In genomic region chrX:47193475-47194241, GRCh38 we compare ENCODE assay signal across 1 cellular context.
TF ChIP-seq lines count a peak whose summit lies in the region.

TSS of gene UBA1 (plus strand) at chrX:47193829. CDS start at chrX:47198803, 4,974 bp downstream.

TF ChIP-seq in K562, 482 proteins besides CTCF, POLR2A, EP300 and RAD21 (continued from another document and continues in another):
- TF ChIP-seq E2F8 (IDR thresholded peaks at IDR 0.05; ENCODE audit: low read depth, partially characterized antibody) (no peak), ZNF253 (CRISPR knock-in tag; conservative IDR thresholded peaks at IDR 0.05) (no peak), RHOXF2B (CRISPR knock-in tag; conservative IDR thresholded peaks at IDR 0.05) (no peak), ARNT (IDR thresholded peaks at IDR 0.05) (peak in 1 of 2 experiments; percentile 72; a peak in 1 of 4 replicates), ZNF695 (CRISPR knock-in tag; IDR thresholded peaks at IDR 0.05) (no peak), ZNF79 (CRISPR knock-in tag; IDR thresholded peaks at IDR 0.05; ENCODE audit: low read depth) (no peak), ZNF318 (IDR thresholded peaks at IDR 0.05; ENCODE audit: borderline replicate concordance in 1 of 2, low read depth in 1 of 2) (no peak), KHSRP (IDR thresholded peaks at IDR 0.05) (no peak), ZNF76 (CRISPR knock-in tag; IDR thresholded peaks at IDR 0.05; ENCODE audit: borderline replicate concordance) (no peak), SMARCC2 (IDR thresholded peaks at IDR 0.05; ENCODE audit: low read depth) (no peak), MTA1 (IDR thresholded peaks at IDR 0.05; ENCODE audit: borderline replicate concordance) (no peak), NRF1 (conservative IDR thresholded peaks at IDR 0.05 in 1 of 2, IDR thresholded peaks at IDR 0.05 in 1 of 2) (peak; percentile 15 to 25; a peak in 1 of 4 replicates), ZBTB17 (CRISPR knock-in tag; IDR thresholded peaks at IDR 0.05) (no peak), CUX1 (CRISPR knock-in tag; IDR thresholded peaks at IDR 0.05) (no peak), REST (CRISPR knock-in tag; IDR thresholded peaks at IDR 0.05; ENCODE audit: low read depth) (0 out of 2 replicates have a peak, but pooled peaks have one; percentile 65), SNIP1 (IDR thresholded peaks at IDR 0.05; ENCODE audit: low read depth) (no peak), ETV5 (CRISPR knock-in tag; IDR thresholded peaks at IDR 0.05; ENCODE audit: low read depth) (peak; percentile 50; the same call in 1 of the 2 replicates), ZKSCAN3 (CRISPR knock-in tag; IDR thresholded peaks at IDR 0.05) (no peak), FOXJ2 (tag; IDR thresholded peaks at IDR 0.05) (no peak), ATF3 (IDR thresholded peaks at IDR 0.05) (peak; percentile 33; the same call in 1 of the 2 replicates), ATF3 (CRISPR knock-in tag; conservative IDR thresholded peaks at IDR 0.05) (peak; percentile 67; the same call in 1 of the 2 replicates), NR4A1 (CRISPR knock-in tag; IDR thresholded peaks at IDR 0.05) (no peak), NR4A1 (tag; IDR thresholded peaks at IDR 0.05) (no peak), CTCFL (IDR thresholded peaks at IDR 0.05; ENCODE audit: borderline replicate concordance, insufficient read depth, low read depth, low read length, poor library complexity, severe bottlenecking) (no peak), ILF3 (IDR thresholded peaks at IDR 0.05; ENCODE audit: borderline replicate concordance) (peak; percentile 72; the same call in 1 of the 2 replicates), TAF9B (IDR thresholded peaks at IDR 0.05; ENCODE audit: partially characterized antibody) (no peak), ZFX (CRISPR knock-in tag; IDR thresholded peaks at IDR 0.05) (peak; percentile 73), RBM25 (IDR thresholded peaks at IDR 0.05; ENCODE audit: low read depth, low read length, severe bottlenecking) (no peak)
- TF ChIP-seq, protein P1, sequence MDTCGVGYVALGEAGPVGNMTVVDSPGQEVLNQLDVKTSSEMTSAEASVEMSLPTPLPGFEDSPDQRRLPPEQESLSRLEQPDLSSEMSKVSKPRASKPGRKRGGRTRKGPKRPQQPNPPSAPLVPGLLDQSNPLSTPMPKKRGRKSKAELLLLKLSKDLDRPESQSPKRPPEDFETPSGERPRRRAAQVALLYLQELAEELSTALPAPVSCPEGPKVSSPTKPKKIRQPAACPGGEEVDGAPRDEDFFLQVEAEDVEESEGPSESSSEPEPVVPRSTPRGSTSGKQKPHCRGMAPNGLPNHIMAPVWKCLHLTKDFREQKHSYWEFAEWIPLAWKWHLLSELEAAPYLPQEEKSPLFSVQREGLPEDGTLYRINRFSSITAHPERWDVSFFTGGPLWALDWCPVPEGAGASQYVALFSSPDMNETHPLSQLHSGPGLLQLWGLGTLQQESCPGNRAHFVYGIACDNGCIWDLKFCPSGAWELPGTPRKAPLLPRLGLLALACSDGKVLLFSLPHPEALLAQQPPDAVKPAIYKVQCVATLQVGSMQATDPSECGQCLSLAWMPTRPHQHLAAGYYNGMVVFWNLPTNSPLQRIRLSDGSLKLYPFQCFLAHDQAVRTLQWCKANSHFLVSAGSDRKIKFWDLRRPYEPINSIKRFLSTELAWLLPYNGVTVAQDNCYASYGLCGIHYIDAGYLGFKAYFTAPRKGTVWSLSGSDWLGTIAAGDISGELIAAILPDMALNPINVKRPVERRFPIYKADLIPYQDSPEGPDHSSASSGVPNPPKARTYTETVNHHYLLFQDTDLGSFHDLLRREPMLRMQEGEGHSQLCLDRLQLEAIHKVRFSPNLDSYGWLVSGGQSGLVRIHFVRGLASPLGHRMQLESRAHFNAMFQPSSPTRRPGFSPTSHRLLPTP (IDR thresholded peaks at IDR 0.05; ENCODE audit: borderline replicate concordance, extremely low read depth, insufficient read length) = no peak
